22 cellular contexts compared by ENCODE assay signal in the genomic region with DNA sequence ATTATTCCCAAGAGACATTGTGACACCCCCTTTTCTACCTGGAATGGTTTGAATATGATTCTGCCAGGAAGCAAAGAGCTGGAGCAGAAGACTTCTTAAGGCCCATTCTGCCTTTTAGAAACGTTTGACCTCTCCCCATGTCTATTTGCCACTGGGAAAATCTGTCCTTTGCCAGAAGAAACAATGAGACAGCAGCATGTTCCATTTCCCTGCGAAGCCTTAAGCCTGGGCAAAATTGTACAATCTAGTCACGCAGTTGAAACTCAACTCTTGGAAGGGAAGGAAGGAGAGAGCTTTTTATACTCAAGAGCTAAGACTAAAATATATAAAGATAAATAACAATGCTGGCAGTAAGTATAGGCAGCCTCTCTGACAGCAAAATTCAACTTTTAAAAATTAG. TPM values are rescaled to one million over a fixed set of nuclear protein-coding genes. Genes with fewer than 3 reads are reported as not detected.
DNase-seq lines count a peak whose midpoint lies in the region; ATAC-seq and TF ChIP-seq lines count a peak whose summit lies in the region.
"Had no signal": no experiment of that assay in that cellular context is flagged by ENCODE, and none has a peak within 500 bp of the region (broad histone marks: within the 10 kb centered on the region; RNA-seq: fewer than 3 reads in every experiment).

No MANE protein-coding gene starts in this region.

- H3K4me3 ChIP-seq in thoracic aorta: no peak overlapping the region
- H3K4me3 ChIP-seq in suprapubic skin: no peak overlapping the region
- H3K4me3 ChIP-seq: A549; BLaER1 treated with 17β-estradiol and CSF1 and Interleukin-3, amounts not matched to agents 10 nM and 100 nM; GM23248 had no signal

- no peaks in the 10 kb centered on the region for H3K36me3 Mint-ChIP-seq in osteocyte (ENCODE audit: unreplicated experiment)
- H3K36me3 Mint-ChIP-seq: CD14-positive monocyte; CD8-positive, alpha-beta memory T cell had no signal

- CTCF ChIA-PET in GM10248 (lab: Yijun Ruan, JAX): interaction anchor here (0.7 kb wide), 1 partner anchor 80 kb away, joined by 3 read pairs; no protein-coding TSS in a partner anchor

- no peak for ATAC-seq in thoracic aorta (ENCODE audit: insufficient number of reproducible peaks, low FRiP score, low read depth)
- ATAC-seq: A549 had no signal

- no peak for TF ChIP-seq CTCF in thoracic aorta (IDR thresholded peaks at IDR 0.05)
- TF ChIP-seq CTCF in suprapubic skin (IDR thresholded peaks at IDR 0.05): no peak
- TF ChIP-seq CTCF in GM10248 (IDR thresholded peaks at IDR 0.05; ENCODE audit: control extremely low read depth, extremely low read depth, low read depth, missing control alignments): no peak
- no peak for TF ChIP-seq CTCF in osteocyte (IDR thresholded peaks at IDR 0.05)

- H3K27ac Mint-ChIP-seq in osteocyte (ENCODE audit: unreplicated experiment): no peak overlapping the region
- H3K27ac Mint-ChIP-seq: CD14-positive monocyte; CD4-positive, alpha-beta T cell; CD8-positive, alpha-beta memory T cell had no signal

- H3K4me1 Mint-ChIP-seq in osteocyte (ENCODE audit: unreplicated experiment): no peaks in the 10 kb centered on the region
- H3K4me1 Mint-ChIP-seq: CD8-positive, alpha-beta memory T cell had no signal

- H3K4me1 ChIP-seq in thoracic aorta (ENCODE audit: control insufficient read depth in 1 of 2, low read depth in 2 of 2): peaks cover 5 to 18% of the 10 kb centered on the region in 2 donors
- no peaks in the 10 kb centered on the region for H3K4me1 ChIP-seq in suprapubic skin
- H3K4me1 ChIP-seq: A549; BE2C; BLaER1 treated with 17β-estradiol and CSF1 and Interleukin-3, amounts not matched to agents 10 nM and 100 nM had no signal

- no peak for TF ChIP-seq EP300 in suprapubic skin (IDR thresholded peaks at IDR 0.05)

- no peaks in the 10 kb centered on the region for H3K9me3 ChIP-seq in thoracic aorta
- no peaks in the 10 kb centered on the region for H3K9me3 ChIP-seq in suprapubic skin
- H3K9me3 ChIP-seq: A549; BE2C; BLaER1 treated with 17β-estradiol and CSF1 and Interleukin-3, amounts not matched to agents 10 nM and 100 nM had no signal

- H3K9me3 Mint-ChIP-seq in osteocyte (ENCODE audit: unreplicated experiment): no peaks in the 10 kb centered on the region
- H3K9me3 Mint-ChIP-seq: CD4-positive, alpha-beta T cell had no signal

- H3K27me3 ChIP-seq in thoracic aorta (replicated peaks; ENCODE audit: insufficient read depth): no peaks in the 10 kb centered on the region
- H3K27me3 ChIP-seq in suprapubic skin: no peaks in the 10 kb centered on the region
- H3K27me3 ChIP-seq: BLaER1 treated with 17β-estradiol and CSF1 and Interleukin-3, amounts not matched to agents 10 nM and 100 nM had no signal

- 75% methylated on average over 3 of the region's 3 CpGs for WGBS in suprapubic skin

- no peak for TF ChIP-seq POLR2A in suprapubic skin (IDR thresholded peaks at IDR 0.05)

- POLR2A ChIA-PET in GM10248 (lab: Yijun Ruan, JAX): no interaction called here

- H3K27ac ChIP-seq in thoracic aorta (peak overlapping the region; percentile 22 to 61), suprapubic skin (no peak overlapping the region)
- H3K27ac ChIP-seq: A549; BLaER1 treated with 17β-estradiol and CSF1 and Interleukin-3, amounts not matched to agents 10 nM and 100 nM; GM23248 had no signal

- no peaks in the 10 kb centered on the region for H3K36me3 ChIP-seq in thoracic aorta
- H3K36me3 ChIP-seq in suprapubic skin: no peaks in the 10 kb centered on the region
- H3K36me3 ChIP-seq: BE2C; BLaER1 treated with 17β-estradiol and CSF1 and Interleukin-3, amounts not matched to agents 10 nM and 100 nM had no signal

- no peak overlapping the region for H3K4me3 Mint-ChIP-seq in osteocyte (ENCODE audit: unreplicated experiment)
- H3K4me3 Mint-ChIP-seq: CD14-positive monocyte; CD4-positive, alpha-beta T cell; CD8-positive, alpha-beta memory T cell had no signal

- peaks cover 23% of the 10 kb centered on the region for H3K27me3 Mint-ChIP-seq in osteocyte (ENCODE audit: unreplicated experiment)

- DNase-seq in dedifferentiated amniotic fluid mesenchymal stem cell (ENCODE audit: extremely low spot score) (peak; percentile 7), midbrain (lab: John Stamatoyannopoulos, UW) (peak; percentile 5), thoracic aorta (ENCODE audit: low spot score) (no peak), suprapubic skin (ENCODE audit: low spot score in 2 of 2) (no peak), GM10248 (ENCODE audit: extremely low spot score) (no peak), osteocyte (ENCODE audit: extremely low spot score, unreplicated experiment) (no peak)
- DNase-seq: 8988T; ACHN; AML-193; BE2C; CD4-positive, alpha-beta T cell; CD8-positive, alpha-beta memory T cell; DMS53; DMS79 treated with DMSO at 0.1 percent for 48 hours; GF-D8; GM23248; H7; HCEC 1CT had no signal

RNA-seq across cellular contexts. Expression of a gene that starts 22.1 kb away (rescaled TPM):
- 10 to 100 TPM; 25.2 to 43.2 TPM for total RNA-seq in thoracic aorta
- total RNA-seq in suprapubic skin: 10 to 100 TPM in 1 of 4 donors, 1 to 10 TPM in 3; 3.9 to 11.6 (median 5.4) TPM
- 900 and 954 TPM in 2 replicates for total RNA-seq in osteocyte
- total RNA-seq: CD4-positive, alpha-beta T cell; CD8-positive, alpha-beta memory T cell; G401 had no signal

Comparison
In these comparisons a context has a peak if more than half of its experiments do, and no peak if none do; other contexts are left out.
1. DNase-seq: peak in dedifferentiated amniotic fluid mesenchymal stem cell (single experiment) and midbrain (single experiment); none in thoracic aorta (single experiment), suprapubic skin (0 of 2), GM10248 (single experiment) and osteocyte (single experiment).
2. RNA of a gene that starts 22.1 kb away (total RNA-seq): 900 to 954 TPM in osteocyte; 25.2 to 43.2 TPM in thoracic aorta and 3.9 to 11.6 TPM in suprapubic skin; every median in the first group is over 10 times any median in the second.